In the genomic region with DNA sequence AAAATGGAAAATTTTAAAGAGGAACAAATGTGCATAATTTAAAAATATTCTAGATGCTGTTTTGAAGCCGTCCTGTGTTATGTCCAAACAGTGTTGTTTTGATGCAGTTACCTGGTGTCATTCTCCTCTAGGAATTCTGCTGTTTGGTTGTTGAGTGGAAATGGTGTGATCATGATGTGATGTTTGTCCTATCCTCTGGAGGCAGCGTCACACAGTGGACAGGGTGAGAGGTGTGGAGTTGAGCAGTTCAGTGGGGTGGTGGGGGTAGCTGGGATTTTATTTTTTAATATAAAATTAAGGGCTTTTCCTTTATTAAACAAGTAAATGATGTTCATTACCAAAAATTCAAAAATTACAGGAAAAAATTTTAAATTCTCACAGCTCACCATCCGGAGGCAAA, we compare ENCODE assay signal across 13 cellular contexts. TPM values are rescaled to one million over a fixed set of nuclear protein-coding genes. Genes with fewer than 3 reads are reported as not detected.
DNase-seq lines count a peak whose midpoint lies in the region; ATAC-seq, FAIRE-seq and TF ChIP-seq lines count a peak whose summit lies in the region.
"Had no signal": no experiment of that assay in that cellular context is flagged by ENCODE, and none has a peak within 500 bp of the region (broad histone marks: within the 10 kb centered on the region; RNA-seq: fewer than 3 reads in every experiment).

No MANE protein-coding gene starts in this region.

- peak; percentile 33 for TF ChIP-seq CTCF in D721Med (IDR thresholded peaks at IDR 0.05; ENCODE audit: insufficient read depth, missing control alignments)
- TF ChIP-seq CTCF in astrocyte of the cerebellum (IDR thresholded peaks at IDR 0.05; ENCODE audit: low read depth, low read length, missing control alignments), result peak; percentile 51

- no peak overlapping the region for H4K91ac ChIP-seq in mesenchymal stem cell (ENCODE audit: low read length)

- H3K27ac ChIP-seq in mesenchymal stem cell (ENCODE audit: low read length, poor library complexity, severe bottlenecking), result no peak overlapping the region

- 52% methylated on average over 2 of the region's 3 CpGs for WGBS in mesenchymal stem cell

- peak overlapping the region in 1 of 2 donors; percentile 36 for H3K27ac Mint-ChIP-seq in effector memory CD8-positive, alpha-beta T cell

- ATAC-seq in effector memory CD8-positive, alpha-beta T cell (replicated peaks), result no peak
- ATAC-seq: left colon, right cardiac atrium had no signal

- no peak overlapping the region for H2BK120ac ChIP-seq in mesenchymal stem cell (ENCODE audit: low read depth, low read length)

- no peaks in the 10 kb centered on the region for H3K36me3 ChIP-seq in mesenchymal stem cell (ENCODE audit: control insufficient read depth in 1 of 2, insufficient read depth in 2 of 2, low read depth in 1 of 2, low read length in 2 of 2)

- H3K9ac ChIP-seq in mesenchymal stem cell (ENCODE audit: low read length), result no peak overlapping the region

- H2BK15ac ChIP-seq in mesenchymal stem cell (ENCODE audit: low read depth, poor library complexity, severe bottlenecking), result no peak overlapping the region

- no peak overlapping the region for H2BK12ac ChIP-seq in mesenchymal stem cell (ENCODE audit: low read length in 2 of 2)

- peaks cover 21 to 29% of the 10 kb centered on the region in 2 donors for H3K27me3 Mint-ChIP-seq in effector memory CD8-positive, alpha-beta T cell

- peak overlapping the region in 1 of 2 experiments; percentile 46 for H3K18ac ChIP-seq in mesenchymal stem cell (ENCODE audit: low read depth in 1 of 2, low read length in 2 of 2)

- H3K9me3 ChIP-seq in mesenchymal stem cell (ENCODE audit: control insufficient read depth, low read length), result no peaks in the 10 kb centered on the region

- H3K36me3 Mint-ChIP-seq in effector memory CD8-positive, alpha-beta T cell (ENCODE audit: insufficient read depth), result no peaks in the 10 kb centered on the region

- no peak overlapping the region for H2BK5ac ChIP-seq in mesenchymal stem cell (ENCODE audit: low read depth, low read length, poor library complexity, severe bottlenecking)

- no peak overlapping the region for H3K4me3 Mint-ChIP-seq in effector memory CD8-positive, alpha-beta T cell

- H3K4me1 ChIP-seq in mesenchymal stem cell (ENCODE audit: control insufficient read depth, insufficient read depth, low read depth, low read length), result peaks cover 3% of the 10 kb centered on the region

- no peak overlapping the region for H4K8ac ChIP-seq in mesenchymal stem cell (ENCODE audit: low read length)

- no peak overlapping the region for H3K4me2 ChIP-seq in mesenchymal stem cell (ENCODE audit: low read length, poor library complexity, severe bottlenecking)

- H3K4me3 ChIP-seq in astrocyte of the cerebellum (ENCODE audit: low read depth, low read length) (no peak overlapping the region), mesenchymal stem cell (ENCODE audit: insufficient read depth in 1 of 2, low read depth in 1 of 2, low read length in 2 of 2) (no peak overlapping the region)

- FAIRE-seq in D721Med (lab: Jason Lieb, UNC), result no peak
- FAIRE-seq: G401.6 had no signal

- no peak overlapping the region for H2AFZ ChIP-seq in mesenchymal stem cell (ENCODE audit: low read depth, low read length)

- H3K4ac ChIP-seq in mesenchymal stem cell (ENCODE audit: low read depth in 1 of 2, low read length in 2 of 2), result no peak overlapping the region

- H3K9me3 Mint-ChIP-seq in effector memory CD8-positive, alpha-beta T cell, result no peaks in the 10 kb centered on the region

- H3K27me3 ChIP-seq in mesenchymal stem cell (ENCODE audit: control insufficient read depth in 1 of 2, insufficient read depth in 1 of 2, low read length in 2 of 2), result peaks cover 0 to 27% of the 10 kb centered on the region in 2 experiments

- in situ Hi-C loops in astrocyte of the cerebellum (cut with HindIII; ENCODE audit: low sequenced_read_pairs), result no loop called here

- H3K23ac ChIP-seq in mesenchymal stem cell (ENCODE audit: low read length in 2 of 2), result no peak overlapping the region

- no peaks in the 10 kb centered on the region for H3K79me1 ChIP-seq in mesenchymal stem cell (replicated peaks; ENCODE audit: low read length, poor library complexity, severe bottlenecking)

- no peak overlapping the region for H3K14ac ChIP-seq in mesenchymal stem cell (ENCODE audit: low read length in 2 of 2)

- DNase-seq in D721Med (ENCODE audit: insufficient read length, low spot score) (no peak), HT1080 (ENCODE audit: low read depth) (peak; percentile 23), astrocyte of the cerebellum (ENCODE audit: low read depth) (no peak), mesenchymal stem cell (peak; percentile 18), amygdala (lab: John Stamatoyannopoulos, UW) (no peak), T-helper 1 cell (no peak), NCI-H2227 (lab: John Stamatoyannopoulos, UW; ENCODE audit: unreplicated experiment) (no peak)
- no peak for DNase-seq in effector memory CD8-positive, alpha-beta T cell
- DNase-seq: left colon, NCI-H1930, right cardiac atrium, T1000 had no signal

- H2AK5ac ChIP-seq in mesenchymal stem cell (ENCODE audit: low read length, severe bottlenecking), result no peak overlapping the region

- no peaks in the 10 kb centered on the region for H3K4me1 Mint-ChIP-seq in effector memory CD8-positive, alpha-beta T cell (ENCODE audit: low read depth in 2 of 2)

RNA-seq across cellular contexts. Expression of gene PRDM6, which starts 31.2 kb away (rescaled TPM):
- 0.03 and 0.42 TPM in 2 replicates for total RNA-seq in HT1080 (2014; rRNA removed; shearing (Covaris generic))
- polyA plus RNA-seq in HT1080 (2015; cell fraction: cytosol; rRNA removed), result 0.01 TPM in 2 replicates
- 0.01 and 0.06 TPM in 2 replicates for polyA plus RNA-seq in HT1080 (2015; cell fraction: nucleus; rRNA removed)
- 0.21 TPM for polyA plus RNA-seq in mesenchymal stem cell (2013, experiment 1 of 2)
- 0.15 TPM for polyA plus RNA-seq in mesenchymal stem cell (2013, experiment 2 of 2)

Comparison
In these comparisons a context has a peak if more than half of its experiments do, and no peak if none do; other contexts are left out.
1. DNase-seq: peak in HT1080 (single experiment) and mesenchymal stem cell (single experiment); none in D721Med (single experiment), astrocyte of the cerebellum (single experiment), amygdala (0 of 56), T-helper 1 cell (0 of 5), effector memory CD8-positive, alpha-beta T cell (0 of 3) and NCI-H2227 (single experiment).